Comparison of ENCODE assay signal across 1 cellular context in genomic region chr2:234998404-234999211, GRCh38.
TF ChIP-seq lines count a peak whose summit lies in the region.

No MANE protein-coding gene starts in this region.

TF ChIP-seq in HepG2, 621 proteins besides CTCF, POLR2A, EP300 and RAD21 (continued from another document and continues in another):
- TF ChIP-seq CEBPZ (IDR thresholded peaks at IDR 0.05; ENCODE audit: low read length) (no peak), KLF12 (CRISPR knock-in tag; IDR thresholded peaks at IDR 0.05; ENCODE audit: borderline replicate concordance) (no peak), ZSCAN5A (CRISPR knock-in tag; IDR thresholded peaks at IDR 0.05; ENCODE audit: borderline replicate concordance) (no peak; the same call in 1 of the 2 replicates), KLF9 (CRISPR knock-in tag; IDR thresholded peaks at IDR 0.05; ENCODE audit: low read depth) (no peak), PAF1 (CRISPR knock-in tag; IDR thresholded peaks at IDR 0.05) (no peak), DNMT3B (CRISPR knock-in tag; conservative IDR thresholded peaks at IDR 0.05) (no peak), THRA (CRISPR knock-in tag; IDR thresholded peaks at IDR 0.05; ENCODE audit: borderline replicate concordance) (peak; percentile 94), NAIF1 (CRISPR knock-in tag; IDR thresholded peaks at IDR 0.05; ENCODE audit: borderline replicate concordance) (no peak), CBX1 (IDR thresholded peaks at IDR 0.05; ENCODE audit: low read depth) (no peak), ZNF138 (CRISPR knock-in tag; IDR thresholded peaks at IDR 0.05; ENCODE audit: low read depth) (no peak), TOE1 (CRISPR knock-in tag; IDR thresholded peaks at IDR 0.05) (no peak), THAP7 (CRISPR knock-in tag; IDR thresholded peaks at IDR 0.05) (0 out of 2 replicates have a peak, but pooled peaks have one; percentile 10), ZBTB7A (CRISPR knock-in tag; IDR thresholded peaks at IDR 0.05) (no peak), NCOR1 (IDR thresholded peaks at IDR 0.05; ENCODE audit: borderline replicate concordance, low read length) (peak; percentile 50), ZNF24 (IDR thresholded peaks at IDR 0.05) (no peak), NRL (CRISPR knock-in tag; IDR thresholded peaks at IDR 0.05; ENCODE audit: borderline replicate concordance) (no peak; the same call in 1 of the 2 replicates), ZBTB39 (CRISPR knock-in tag; IDR thresholded peaks at IDR 0.05) (0 out of 2 replicates have a peak, but pooled peaks have one; percentile 25), ZBTB46 (CRISPR knock-in tag; IDR thresholded peaks at IDR 0.05; ENCODE audit: borderline replicate concordance) (no peak), HNRNPH1 (optimal IDR thresholded peaks at IDR 0.05; ENCODE audit: low read depth, low read length) (no peak), HCFC1 (IDR thresholded peaks at IDR 0.05; ENCODE audit: low read depth, low read length) (no peak), ZNF160 (CRISPR knock-in tag; IDR thresholded peaks at IDR 0.05) (no peak), REST (IDR thresholded peaks at IDR 0.05; ENCODE audit: borderline replicate concordance in 1 of 2, low read depth in 1 of 2, low read length in 2 of 2) (no peak), ZNF572 (CRISPR knock-in tag; IDR thresholded peaks at IDR 0.05) (0 out of 2 replicates have a peak, but pooled peaks have one; percentile 55), ZNF629 (CRISPR knock-in tag; conservative IDR thresholded peaks at IDR 0.05) (no peak), CREB3 (CRISPR knock-in tag; IDR thresholded peaks at IDR 0.05) (no peak), KDM1A (CRISPR knock-in tag; IDR thresholded peaks at IDR 0.05) (no peak), KDM5A (IDR thresholded peaks at IDR 0.05; ENCODE audit: borderline replicate concordance, low read length) (no peak), MAX (IDR thresholded peaks at IDR 0.05) (peak; percentile 61), ZMYM2 (CRISPR knock-in tag; IDR thresholded peaks at IDR 0.05) (0 out of 2 replicates have a peak, but pooled peaks have one; percentile 34), ELF4 (CRISPR knock-in tag; IDR thresholded peaks at IDR 0.05; ENCODE audit: borderline replicate concordance) (no peak), ZNF615 (CRISPR knock-in tag; IDR thresholded peaks at IDR 0.05; ENCODE audit: borderline replicate concordance) (no peak), MTERF4 (CRISPR knock-in tag; IDR thresholded peaks at IDR 0.05) (no peak), ZNF331 (CRISPR knock-in tag; IDR thresholded peaks at IDR 0.05) (0 out of 2 replicates have a peak, but pooled peaks have one; percentile 24), HNF4G (IDR thresholded peaks at IDR 0.05; ENCODE audit: borderline replicate concordance, low read depth, low read length) (peak; percentile 44; the same call in 1 of the 2 replicates), HNF4G (CRISPR knock-in tag; IDR thresholded peaks at IDR 0.05; ENCODE audit: borderline replicate concordance, low read depth) (no peak), ZNF777 (CRISPR knock-in tag; IDR thresholded peaks at IDR 0.05) (no peak), MAFG (CRISPR knock-in tag; IDR thresholded peaks at IDR 0.05) (no peak), ZNF552 (CRISPR knock-in tag; IDR thresholded peaks at IDR 0.05; ENCODE audit: borderline replicate concordance) (no peak), ZSCAN12 (CRISPR knock-in tag; IDR thresholded peaks at IDR 0.05) (no peak), RFX5 (IDR thresholded peaks at IDR 0.05; ENCODE audit: low read depth, low read length) (no peak), RARA (CRISPR knock-in tag; IDR thresholded peaks at IDR 0.05) (peak; percentile 84), SRF (IDR thresholded peaks at IDR 0.05; ENCODE audit: low read depth, low read length) (no peak), DPF2 (CRISPR knock-in tag; IDR thresholded peaks at IDR 0.05; ENCODE audit: borderline replicate concordance, low read depth) (peak; percentile 68), HOXA9 (CRISPR knock-in tag; IDR thresholded peaks at IDR 0.05; ENCODE audit: borderline replicate concordance) (no peak), ZNF674 (CRISPR knock-in tag; IDR thresholded peaks at IDR 0.05; ENCODE audit: low read depth) (no peak), EZH2 (conservative IDR thresholded peaks at IDR 0.05; ENCODE audit: low read depth, low read length) (no peak), ZNF770 (CRISPR knock-in tag; IDR thresholded peaks at IDR 0.05) (no peak)
